In the genomic region with DNA sequence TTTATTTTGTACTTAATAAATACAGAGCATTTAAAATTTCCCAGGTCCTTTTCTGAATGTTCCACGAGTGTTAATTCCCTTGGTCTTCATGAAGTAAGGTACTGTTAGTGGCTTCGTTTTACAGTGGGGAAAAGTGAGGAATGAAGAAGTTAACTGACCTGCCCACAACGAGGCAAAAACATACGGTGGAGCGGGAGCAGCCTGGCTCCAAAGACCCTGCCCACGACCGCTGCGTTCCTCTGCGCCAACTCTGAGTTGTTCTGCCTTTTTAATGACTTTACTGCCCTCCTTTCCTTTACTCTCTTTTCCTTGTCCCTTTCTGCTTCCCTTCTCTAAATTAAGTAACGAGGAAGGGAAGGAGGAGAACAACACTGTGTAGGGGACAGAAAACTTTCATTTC, we compare ENCODE assay signal across 1 cellular context.
TF ChIP-seq lines count a peak whose summit lies in the region.

No MANE protein-coding gene starts in this region.

TF ChIP-seq in WTC11, 78 proteins besides CTCF, POLR2A, EP300 and RAD21 (continued from another document):
- TF ChIP-seq, protein P1, sequence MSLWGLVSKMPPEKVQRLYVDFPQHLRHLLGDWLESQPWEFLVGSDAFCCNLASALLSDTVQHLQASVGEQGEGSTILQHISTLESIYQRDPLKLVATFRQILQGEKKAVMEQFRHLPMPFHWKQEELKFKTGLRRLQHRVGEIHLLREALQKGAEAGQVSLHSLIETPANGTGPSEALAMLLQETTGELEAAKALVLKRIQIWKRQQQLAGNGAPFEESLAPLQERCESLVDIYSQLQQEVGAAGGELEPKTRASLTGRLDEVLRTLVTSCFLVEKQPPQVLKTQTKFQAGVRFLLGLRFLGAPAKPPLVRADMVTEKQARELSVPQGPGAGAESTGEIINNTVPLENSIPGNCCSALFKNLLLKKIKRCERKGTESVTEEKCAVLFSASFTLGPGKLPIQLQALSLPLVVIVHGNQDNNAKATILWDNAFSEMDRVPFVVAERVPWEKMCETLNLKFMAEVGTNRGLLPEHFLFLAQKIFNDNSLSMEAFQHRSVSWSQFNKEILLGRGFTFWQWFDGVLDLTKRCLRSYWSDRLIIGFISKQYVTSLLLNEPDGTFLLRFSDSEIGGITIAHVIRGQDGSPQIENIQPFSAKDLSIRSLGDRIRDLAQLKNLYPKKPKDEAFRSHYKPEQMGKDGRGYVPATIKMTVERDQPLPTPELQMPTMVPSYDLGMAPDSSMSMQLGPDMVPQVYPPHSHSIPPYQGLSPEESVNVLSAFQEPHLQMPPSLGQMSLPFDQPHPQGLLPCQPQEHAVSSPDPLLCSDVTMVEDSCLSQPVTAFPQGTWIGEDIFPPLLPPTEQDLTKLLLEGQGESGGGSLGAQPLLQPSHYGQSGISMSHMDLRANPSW (CRISPR knock-in tag; conservative IDR thresholded peaks at IDR 0.05; ENCODE audit: low read depth): no peak
- TF ChIP-seq, protein P2, sequence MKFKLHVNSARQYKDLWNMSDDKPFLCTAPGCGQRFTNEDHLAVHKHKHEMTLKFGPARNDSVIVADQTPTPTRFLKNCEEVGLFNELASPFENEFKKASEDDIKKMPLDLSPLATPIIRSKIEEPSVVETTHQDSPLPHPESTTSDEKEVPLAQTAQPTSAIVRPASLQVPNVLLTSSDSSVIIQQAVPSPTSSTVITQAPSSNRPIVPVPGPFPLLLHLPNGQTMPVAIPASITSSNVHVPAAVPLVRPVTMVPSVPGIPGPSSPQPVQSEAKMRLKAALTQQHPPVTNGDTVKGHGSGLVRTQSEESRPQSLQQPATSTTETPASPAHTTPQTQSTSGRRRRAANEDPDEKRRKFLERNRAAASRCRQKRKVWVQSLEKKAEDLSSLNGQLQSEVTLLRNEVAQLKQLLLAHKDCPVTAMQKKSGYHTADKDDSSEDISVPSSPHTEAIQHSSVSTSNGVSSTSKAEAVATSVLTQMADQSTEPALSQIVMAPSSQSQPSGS (CRISPR knock-in tag; IDR thresholded peaks at IDR 0.05; ENCODE audit: borderline replicate concordance, low read depth): no peak
- TF ChIP-seq ZNF416 (CRISPR knock-in tag; IDR thresholded peaks at IDR 0.05) (no peak), JAZF1 (CRISPR knock-in tag; IDR thresholded peaks at IDR 0.05) (no peak), RELA (CRISPR knock-in tag; IDR thresholded peaks at IDR 0.05; ENCODE audit: borderline replicate concordance) (no peak)
- TF ChIP-seq, protein P3, sequence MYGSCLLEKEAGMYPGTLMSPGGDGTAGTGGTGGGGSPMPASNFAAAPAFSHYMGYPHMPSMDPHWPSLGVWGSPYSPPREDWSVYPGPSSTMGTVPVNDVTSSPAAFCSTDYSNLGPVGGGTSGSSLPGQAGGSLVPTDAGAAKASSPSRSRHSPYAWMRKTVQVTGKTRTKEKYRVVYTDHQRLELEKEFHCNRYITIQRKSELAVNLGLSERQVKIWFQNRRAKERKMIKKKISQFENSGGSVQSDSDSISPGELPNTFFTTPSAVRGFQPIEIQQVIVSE (CRISPR knock-in tag; IDR thresholded peaks at IDR 0.05; ENCODE audit: borderline replicate concordance): no peak
TF ChIP-seq in WTC11: peak in this region for 0.
